In the genomic region with DNA sequence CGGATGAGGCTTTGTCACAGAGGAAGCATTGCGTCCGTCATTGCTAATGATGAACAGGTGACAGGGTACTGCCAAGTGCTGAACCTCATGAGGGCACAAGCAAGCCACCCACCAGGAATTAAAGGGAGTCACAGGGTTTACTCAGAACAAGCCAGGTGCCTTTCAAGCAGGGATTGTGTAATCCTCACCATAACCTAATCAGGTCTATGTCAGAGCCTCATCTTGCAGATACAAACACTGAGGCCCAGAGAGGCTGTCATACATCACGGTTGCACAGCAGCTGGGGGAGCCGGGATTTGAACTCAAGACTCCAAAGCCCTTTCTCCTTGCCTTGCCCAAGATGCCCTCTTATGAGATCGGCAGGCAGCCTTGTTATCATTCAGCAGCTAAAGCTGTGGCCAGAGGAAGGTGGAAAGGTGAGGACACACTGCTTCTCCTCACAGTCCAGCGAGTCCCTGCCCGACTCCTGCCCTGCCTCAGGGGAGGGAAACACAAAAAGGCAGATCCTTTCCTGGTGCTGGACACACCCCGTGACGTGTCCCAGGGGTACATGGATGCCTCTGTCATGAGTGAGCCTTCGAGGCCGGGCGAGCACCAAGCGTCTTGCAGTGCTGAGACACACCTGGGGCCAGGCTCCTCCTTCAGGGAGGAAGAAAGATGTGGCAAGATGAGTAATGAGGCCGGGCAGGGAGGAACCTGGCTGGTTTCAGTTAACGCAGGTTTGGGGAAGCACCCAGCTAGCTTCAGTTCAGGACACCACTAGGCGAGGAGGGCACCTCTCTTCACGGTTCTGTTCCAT, we compare ENCODE assay signal across 8 cellular contexts.
A peak's percentile ranks its signal among the peaks of the same experiment; 100 is the strongest.
DNase-seq lines count a peak whose midpoint lies in the region; ATAC-seq and TF ChIP-seq lines count a peak whose summit lies in the region.

No MANE protein-coding gene starts in this region.

- no peaks in the 10 kb centered on the region for H3K36me3 ChIP-seq in MM.1S (replicated peaks; ENCODE audit: insufficient read depth, low read length)

- peaks cover 69% of the 10 kb centered on the region for H3K4me1 ChIP-seq in MM.1S (ENCODE audit: low read length)

- H3K36me3 Mint-ChIP-seq in HFFc6 (ENCODE audit: low read depth): peaks cover 7% of the 10 kb centered on the region; the same call in 1 of the 2 replicates

- H3K4me3 ChIP-seq in MM.1S (ENCODE audit: low read length): no peak overlapping the region

- peaks cover 7% of the 10 kb centered on the region for H3K9me3 Mint-ChIP-seq in HFFc6

- no peaks in the 10 kb centered on the region for H4K20me1 ChIP-seq in MM.1S (ENCODE audit: insufficient read depth, low read length)

- H3K9me2 ChIP-seq in MM.1S (replicated peaks; ENCODE audit: insufficient read depth, low read length): no peaks in the 10 kb centered on the region

- H2AFZ ChIP-seq in MM.1S (ENCODE audit: low read length): peak overlapping the region; percentile 42; the same call in 1 of the 2 replicates

- no peaks in the 10 kb centered on the region for H3K4me1 Mint-ChIP-seq in HFFc6 (ENCODE audit: low read depth)

- peaks cover 2% of the 10 kb centered on the region for H3K27me3 Mint-ChIP-seq in HFFc6 (ENCODE audit: insufficient read depth)

- H3K4me3 Mint-ChIP-seq in HFFc6: no peak overlapping the region

- H3K9me3 ChIP-seq in MM.1S (replicated peaks; ENCODE audit: insufficient read depth, low read length): no peaks in the 10 kb centered on the region

- no peaks in the 10 kb centered on the region for H3K27me3 ChIP-seq in MM.1S (replicated peaks; ENCODE audit: insufficient read depth, low read length)

- peak overlapping the region; percentile 90 for H3K27ac ChIP-seq in MM.1S (ENCODE audit: low read length)

- H3K27ac Mint-ChIP-seq in HFFc6: no peak overlapping the region

- H3F3A ChIP-seq in MM.1S (ENCODE audit: insufficient read depth, low read length): peaks cover 45% of the 10 kb centered on the region

- ATAC-seq in GM18520 (IDR thresholded peaks at IDR 0.05; ENCODE audit: unreplicated experiment) (peak; percentile 52), GM21825 (IDR thresholded peaks at IDR 0.05; ENCODE audit: unreplicated experiment) (peak; percentile 75)

- TF ChIP-seq CTCF in MM.1S (IDR thresholded peaks at IDR 0.05; ENCODE audit: low read length): no peak
- no peak for TF ChIP-seq CTCF in HFFc6 (IDR thresholded peaks at IDR 0.05)

- peak overlapping the region; percentile 61 for H3K9ac ChIP-seq in MM.1S (ENCODE audit: low read length)

- DNase-seq in MM.1S (peak; percentile 95), kidney tubule cell (ENCODE audit: low spot score) (peak; percentile 97), activated gamma-delta T cell treated with Interleukin-2 at 50 U/mL for 16 hours (no peak), cortex of kidney (lab: John Stamatoyannopoulos, UW) (no peak), NCI-H526 (lab: John Stamatoyannopoulos, UW) (no peak), HFFc6 (no peak)

- peak overlapping the region; percentile 68 for H3K4me2 ChIP-seq in MM.1S (ENCODE audit: low read depth, low read length)

- no peaks in the 10 kb centered on the region for H3K79me2 ChIP-seq in MM.1S (ENCODE audit: low read length)

Comparison
In these comparisons a context has a peak if more than half of its experiments do, and no peak if none do; other contexts are left out.
1. DNase-seq: peak in MM.1S (single experiment) and kidney tubule cell (single experiment); none in activated gamma-delta T cell treated with Interleukin-2 at 50 U/mL for 16 hours (single experiment), cortex of kidney (single experiment), NCI-H526 (0 of 2) and HFFc6 (single experiment).